8 cellular contexts compared by ENCODE assay signal in the genomic region with DNA sequence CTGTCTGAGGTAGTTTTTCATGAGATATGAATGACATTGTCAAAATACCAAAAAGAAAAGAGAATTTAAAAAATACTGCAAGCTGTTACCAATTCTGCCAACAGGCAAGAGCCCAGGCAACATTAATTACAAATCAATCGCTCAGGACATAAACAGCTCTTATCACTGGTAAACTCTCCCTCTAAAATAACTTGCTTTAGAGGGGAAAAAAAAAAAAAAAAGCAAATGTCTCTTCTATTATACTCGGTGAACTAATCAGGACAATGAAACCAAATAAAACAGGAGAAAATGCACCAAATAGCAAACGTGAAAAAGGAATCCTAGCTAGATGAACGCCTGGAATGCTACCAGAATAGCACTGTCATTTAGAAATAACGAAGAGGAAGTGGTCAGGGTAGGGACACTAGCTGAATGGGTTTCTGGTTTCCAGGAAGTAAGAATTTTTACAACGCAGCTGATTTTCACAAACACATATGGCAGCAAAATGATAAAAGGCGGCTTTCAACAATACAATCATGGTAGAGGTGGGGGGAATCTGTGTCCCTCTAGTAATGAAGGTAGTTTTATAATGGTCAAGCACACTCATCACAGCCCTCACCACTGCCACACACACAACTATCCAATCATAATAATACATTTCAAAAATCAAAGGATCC.
A peak's percentile ranks its signal among the peaks of the same experiment; 100 is the strongest.
DNase-seq lines count a peak whose midpoint lies in the region; ATAC-seq lines count a peak whose summit lies in the region.

No MANE protein-coding gene starts in this region.

- no peaks in the 10 kb centered on the region for H3K36me3 ChIP-seq in naive thymus-derived CD4-positive, alpha-beta T cell (ENCODE audit: control insufficient read depth in 2 of 3, insufficient read depth in 3 of 3, low read length in 3 of 3)

- H3K4me3 Mint-ChIP-seq in naive thymus-derived CD4-positive, alpha-beta T cell = peak overlapping the region; percentile 31 to 72 (median 68)

- H3K27me3 Mint-ChIP-seq in naive thymus-derived CD4-positive, alpha-beta T cell = peaks cover 0 to 3% (median 0%) of the 10 kb centered on the region in 5 donors

- peaks cover 0 to 46% (median 23%) of the 10 kb centered on the region in 5 donors for H3K36me3 Mint-ChIP-seq in naive thymus-derived CD4-positive, alpha-beta T cell

- H3K27ac ChIP-seq in naive thymus-derived CD4-positive, alpha-beta T cell (ENCODE audit: low read depth, low read length) = no peak overlapping the region

- intact Hi-C loops in naive thymus-derived CD4-positive, alpha-beta T cell (cut with micrococcal nuclease) = no loop called here

- peak; percentile 22 for DNase-seq in HT-29 (ENCODE audit: low spot score)
- DNase-seq in amniotic epithelial cell (ENCODE audit: low read depth) = peak; percentile 25
- peak in 2 of 9 donors; percentile 4 to 5 for DNase-seq in naive thymus-derived CD4-positive, alpha-beta T cell
- no peak for DNase-seq in NCI-H2171 treated with DMSO at 0.1 percent for 48 hours (lab: John Stamatoyannopoulos, UW)
- no peak for DNase-seq in activated gamma-delta T cell (lab: John Stamatoyannopoulos, UW)

- CTCF ChIA-PET in naive thymus-derived CD4-positive, alpha-beta T cell (lab: Charles Lee) = no interaction called here

- peaks cover 14 to 28% (median 26%) of the 10 kb centered on the region in 7 donors for H3K4me1 Mint-ChIP-seq in naive thymus-derived CD4-positive, alpha-beta T cell

- H3K9me3 ChIP-seq in naive thymus-derived CD4-positive, alpha-beta T cell (ENCODE audit: control insufficient read depth in 2 of 3, low read length in 3 of 3) = peaks cover 0 to 2% (median 0%) of the 10 kb centered on the region in 3 experiments

- no peak overlapping the region for H3K4me3 ChIP-seq in naive thymus-derived CD4-positive, alpha-beta T cell (ENCODE audit: low read length)

- peaks cover 0 to 7% of the 10 kb centered on the region in 2 donors for H3K4me1 ChIP-seq in naive thymus-derived CD4-positive, alpha-beta T cell (ENCODE audit: control insufficient read depth in 2 of 2, insufficient read depth in 2 of 2, low read length in 2 of 2)

- no peaks in the 10 kb centered on the region for H3K27me3 ChIP-seq in naive thymus-derived CD4-positive, alpha-beta T cell (ENCODE audit: control insufficient read depth in 2 of 2, insufficient read depth in 2 of 2, low read length in 2 of 2)

- H3K9me3 Mint-ChIP-seq in naive thymus-derived CD4-positive, alpha-beta T cell = peaks cover 0 to 23% (median 12%) of the 10 kb centered on the region in 11 donors

- ATAC-seq in GM18502 (IDR thresholded peaks at IDR 0.05; ENCODE audit: poor library complexity, unreplicated experiment) (peak; percentile 71), HG02870 (IDR thresholded peaks at IDR 0.05; ENCODE audit: unreplicated experiment) (no peak), GM21423 (IDR thresholded peaks at IDR 0.05; ENCODE audit: unreplicated experiment) (no peak)
- ATAC-seq in naive thymus-derived CD4-positive, alpha-beta T cell = peak; percentile 70

- POLR2A ChIA-PET in naive thymus-derived CD4-positive, alpha-beta T cell (lab: Charles Lee) = interaction anchor here (0.6 to 0.7 kb wide), 2 partner anchors 61 to 264 kb away, joined by 4 to 5 read pairs; no protein-coding TSS in a partner anchor

- peak overlapping the region in 4 of 9 donors; percentile 6 to 81 (median 54) for H3K27ac Mint-ChIP-seq in naive thymus-derived CD4-positive, alpha-beta T cell

Comparison
In these comparisons a context has a peak if more than half of its experiments do, and no peak if none do; other contexts are left out.
1. ATAC-seq: peak in GM18502 (single experiment) and naive thymus-derived CD4-positive, alpha-beta T cell (single experiment); none in HG02870 (single experiment) and GM21423 (single experiment).
2. DNase-seq: peak in HT-29 (single experiment) and amniotic epithelial cell (single experiment); none in NCI-H2171 treated with DMSO at 0.1 percent for 48 hours (single experiment) and activated gamma-delta T cell (single experiment).